Comparison of ENCODE assay signal across 8 cellular contexts in genomic region chr6:44655368-44656342, GRCh38.
DNase-seq lines count a peak whose midpoint lies in the region; ATAC-seq and TF ChIP-seq lines count a peak whose summit lies in the region.

No MANE protein-coding gene starts in this region.

- WGBS in esophagus muscularis mucosa, result 25% methylated on average over 20 of the region's 26 CpGs

- no peaks in the 10 kb centered on the region; the same call in 1 of the 2 replicates for H3K4me1 ChIP-seq in Panc1 (ENCODE audit: control insufficient read depth, insufficient read depth, low read length)
- peaks cover 5 to 24% (median 21%) of the 10 kb centered on the region in 4 donors for H3K4me1 ChIP-seq in esophagus muscularis mucosa

- DNase-seq in GM06990 (ENCODE audit: extremely low read depth, insufficient read length) (peak; percentile 62), HL-60 (ENCODE audit: low read depth in 1 of 2, low spot score in 1 of 2) (peak; percentile 62 to 83), Panc1 (ENCODE audit: low read depth, low spot score) (no peak), activated T-cell treated with anti-CD3 and anti-CD28 coated beads for 48 hours (ENCODE audit: low read depth) (peak; percentile 67), esophagus muscularis mucosa (ENCODE audit: extremely low spot score) (peak; percentile 96)
- peak; percentile 55 to 84 (median 77) for DNase-seq in naive thymus-derived CD8-positive, alpha-beta T cell
- peak; percentile 56 to 60 for DNase-seq in stimulated activated CD8-positive, alpha-beta memory T cell treated with anti-CD3 and anti-CD28 coated beads, Interleukin-7, amount 100 ng/mL, for 48 hours (ENCODE audit: extremely low read depth in 1 of 2, low read depth in 1 of 2)

- no TSS peak for BruUV-seq in Panc1 (replicated peaks; lab: Mats Ljungman, UMichigan)

- H3K36me3 ChIP-seq in GM06990 (ENCODE audit: control insufficient read depth, insufficient read depth, low read length), result no peaks in the 10 kb centered on the region
- no peaks in the 10 kb centered on the region for H3K36me3 ChIP-seq in Panc1 (ENCODE audit: control insufficient read depth, insufficient read depth, low read length)
- no peaks in the 10 kb centered on the region for H3K36me3 ChIP-seq in esophagus muscularis mucosa

- H3K9me3 Mint-ChIP-seq in naive thymus-derived CD8-positive, alpha-beta T cell, result peaks cover 0 to 3% (median 0%) of the 10 kb centered on the region in 9 donors

- H3K27ac Mint-ChIP-seq in naive thymus-derived CD8-positive, alpha-beta T cell, result peak overlapping the region; percentile 24 to 94 (median 86)

- H3K36me3 Mint-ChIP-seq in naive thymus-derived CD8-positive, alpha-beta T cell, result no peaks in the 10 kb centered on the region

- CTCF ChIA-PET in Panc1 (lab: Charles Lee), result interaction anchor here (0.5 to 1.2 kb wide), 9 partner anchors 180 to 1267 kb away, joined by 3 to 13 read pairs (median 3); no protein-coding TSS in a partner anchor

- H3K27me3 ChIP-seq in GM06990 (replicated peaks; ENCODE audit: control insufficient read depth, insufficient read depth, low read length), result no peaks in the 10 kb centered on the region; the same call in 1 of the 2 replicates
- peaks cover 2% of the 10 kb centered on the region for H3K27me3 ChIP-seq in HL-60 (ENCODE audit: insufficient read depth, poor library complexity, severe bottlenecking)
- H3K27me3 ChIP-seq in Panc1 (ENCODE audit: control insufficient read depth, insufficient read depth, low read length), result no peaks in the 10 kb centered on the region
- H3K27me3 ChIP-seq in esophagus muscularis mucosa, result no peaks in the 10 kb centered on the region

- peak overlapping the region in 9 of 10 donors; percentile 0 to 79 (median 59) for H3K4me3 Mint-ChIP-seq in naive thymus-derived CD8-positive, alpha-beta T cell

- H3K27me3 Mint-ChIP-seq in naive thymus-derived CD8-positive, alpha-beta T cell, result peaks cover 0 to 7% (median 4%) of the 10 kb centered on the region in 5 donors

- TF ChIP-seq EP300 in esophagus muscularis mucosa (IDR thresholded peaks at IDR 0.05), result peak; percentile 34

- POLR2A ChIA-PET in Panc1 (lab: Charles Lee), result interaction anchor here (0.5 to 0.6 kb wide), 2 partner anchors 420 to 594 kb away, joined by 3 read pairs; no protein-coding TSS in a partner anchor
- POLR2A ChIA-PET in naive thymus-derived CD8-positive, alpha-beta T cell (lab: Charles Lee), result interaction anchor here (0.6 to 1.4 kb wide), 7 partner anchors 13 to 1059 kb away, joined by 3 to 6 read pairs (median 4); partner anchors contain the start of gene SUPT3H

- no peaks in the 10 kb centered on the region for H3K9me3 ChIP-seq in Panc1 (ENCODE audit: control insufficient read depth, insufficient read depth, low read depth, low read length)
- no peaks in the 10 kb centered on the region for H3K9me3 ChIP-seq in esophagus muscularis mucosa

- peak; percentile 95 for TF ChIP-seq CTCF in GM06990 (IDR thresholded peaks at IDR 0.05; ENCODE audit: insufficient read depth, low read length, poor library complexity, severe bottlenecking)
- TF ChIP-seq CTCF in HL-60 (IDR thresholded peaks at IDR 0.05; ENCODE audit: insufficient read depth, low read length), result peak; percentile 64
- TF ChIP-seq CTCF in Panc1 (IDR thresholded peaks at IDR 0.05), result peak; percentile 97
- TF ChIP-seq CTCF in esophagus muscularis mucosa (IDR thresholded peaks at IDR 0.05), result peak; percentile 84 to 99 (median 92)

- TF ChIP-seq POLR2A in esophagus muscularis mucosa (IDR thresholded peaks at IDR 0.05; ENCODE audit: low read depth), result no peak

- in situ Hi-C loops in Panc1 (cut with HindIII; ENCODE audit: low pct_unique_long_range_greater_than_20kb, low sequenced_read_pairs), result no loop called here

- peaks cover 4 to 13% (median 8%) of the 10 kb centered on the region in 4 donors for H3K4me1 Mint-ChIP-seq in naive thymus-derived CD8-positive, alpha-beta T cell

- intact Hi-C loops in Panc1 (cut with micrococcal nuclease; ENCODE audit: unreplicated experiment), result loop anchor here (2.0 to 10.0 kb wide), 4 partner anchors 729 to 1267 kb away; no protein-coding TSS in a partner anchor
- intact Hi-C loops in esophagus muscularis mucosa (cut with DNase I), result loop anchor here (2.0 to 5.0 kb wide), 2 partner anchors 1059 to 1267 kb away; no protein-coding TSS in a partner anchor

- no peak overlapping the region for H3K27ac ChIP-seq in HL-60 (replicated peaks)
- H3K27ac ChIP-seq in Panc1 (ENCODE audit: low read length), result peak overlapping the region; percentile 23; the same call in 1 of the 2 replicates
- H3K27ac ChIP-seq in esophagus muscularis mucosa (replicated peaks in 1 of 4), result no peak overlapping the region

- no peak overlapping the region for H3K4me3 ChIP-seq in GM06990 (replicated peaks; ENCODE audit: low read depth, low read length)
- no peak overlapping the region for H3K4me3 ChIP-seq in HL-60 (replicated peaks; ENCODE audit: insufficient read depth, low read length)
- no peak overlapping the region for H3K4me3 ChIP-seq in Panc1 (ENCODE audit: low read depth in 2 of 2, low read length in 2 of 2)
- no peak overlapping the region for H3K4me3 ChIP-seq in esophagus muscularis mucosa

- ATAC-seq in Panc1 (peak; percentile 79), HG03378 (IDR thresholded peaks at IDR 0.05; ENCODE audit: unreplicated experiment) (no peak)
- peak; percentile 86 to 94 for ATAC-seq in naive thymus-derived CD8-positive, alpha-beta T cell
